Comparison of ENCODE assay signal across 11 cellular contexts in genomic region chr6:42042108-42042507, GRCh38. TPM values are rescaled to one million over a fixed set of nuclear protein-coding genes. Genes with fewer than 3 reads are reported as not detected.
DNase-seq lines count a peak whose midpoint lies in the region; ATAC-seq, FAIRE-seq and TF ChIP-seq lines count a peak whose summit lies in the region.
"Had no signal": no experiment of that assay in that cellular context is flagged by ENCODE, and none has a peak within 500 bp of the region (broad histone marks: within the 10 kb centered on the region; RNA-seq: fewer than 3 reads in every experiment).

No MANE protein-coding gene starts in this region.

- H3K27ac Mint-ChIP-seq in activated T-helper 17 cell treated with anti-CD3 and anti-CD28 coated beads, Interleukin-2, amount 50 U/mL, for 72 hours: peak overlapping the region; percentile 88

- TF ChIP-seq EP300 in transverse colon (IDR thresholded peaks at IDR 0.05; ENCODE audit: low read depth): no peak

- H3K27me3 ChIP-seq in heart left ventricle: no peaks in the 10 kb centered on the region
- H3K27me3 ChIP-seq in mesenchymal stem cell (ENCODE audit: control insufficient read depth in 1 of 2, insufficient read depth in 1 of 2, low read length in 2 of 2): no peaks in the 10 kb centered on the region
- H3K27me3 ChIP-seq in transverse colon: no peaks in the 10 kb centered on the region
- no peaks in the 10 kb centered on the region for H3K27me3 ChIP-seq in brain microvascular endothelial cell (replicated peaks)

- no peak overlapping the region for H4K91ac ChIP-seq in mesenchymal stem cell (ENCODE audit: low read length)

- TF ChIP-seq CTCF in heart left ventricle (IDR thresholded peaks at IDR 0.05): no peak
- TF ChIP-seq CTCF in transverse colon (IDR thresholded peaks at IDR 0.05): no peak
- TF ChIP-seq CTCF in brain microvascular endothelial cell (IDR thresholded peaks at IDR 0.05; ENCODE audit: low read depth, low read length, missing control alignments): no peak

- H3K4me2 ChIP-seq in mesenchymal stem cell (ENCODE audit: low read length, poor library complexity, severe bottlenecking): no peak overlapping the region

- no peak overlapping the region for H4K8ac ChIP-seq in mesenchymal stem cell (ENCODE audit: low read length)

- H2BK5ac ChIP-seq in mesenchymal stem cell (ENCODE audit: low read depth, low read length, poor library complexity, severe bottlenecking): no peak overlapping the region

- H3K4me3 Mint-ChIP-seq in activated T-helper 17 cell treated with anti-CD3 and anti-CD28 coated beads, Interleukin-2, amount 50 U/mL, for 72 hours: peak overlapping the region; percentile 97

- H3K14ac ChIP-seq in mesenchymal stem cell (ENCODE audit: low read length in 2 of 2): no peak overlapping the region

- H3K36me3 ChIP-seq in heart left ventricle (no peaks in the 10 kb centered on the region), mesenchymal stem cell (ENCODE audit: control insufficient read depth in 1 of 2, insufficient read depth in 2 of 2, low read depth in 1 of 2, low read length in 2 of 2) (no peaks in the 10 kb centered on the region), transverse colon (no peaks in the 10 kb centered on the region), brain microvascular endothelial cell (replicated peaks) (no peaks in the 10 kb centered on the region)

- peaks cover 9% of the 10 kb centered on the region for H3K79me1 ChIP-seq in mesenchymal stem cell (replicated peaks; ENCODE audit: low read length, poor library complexity, severe bottlenecking)

- no peak for ATAC-seq in heart left ventricle
- no peak for ATAC-seq in left ventricle myocardium superior
- ATAC-seq in activated T-helper 17 cell treated with anti-CD3 and anti-CD28 coated beads, Interleukin-2, amount 50 U/mL, for 72 hours (replicated peaks): peak; percentile 8

- peak overlapping the region; percentile 4 to 8 for H3K18ac ChIP-seq in mesenchymal stem cell (ENCODE audit: low read depth in 1 of 2, low read length in 2 of 2)

- peaks cover 72% of the 10 kb centered on the region for H3K36me3 Mint-ChIP-seq in activated T-helper 17 cell treated with anti-CD3 and anti-CD28 coated beads, Interleukin-2, amount 50 U/mL, for 72 hours (ENCODE audit: low read depth)

- peaks cover 54% of the 10 kb centered on the region for H3K4me1 Mint-ChIP-seq in activated T-helper 17 cell treated with anti-CD3 and anti-CD28 coated beads, Interleukin-2, amount 50 U/mL, for 72 hours

- H3K9ac ChIP-seq in mesenchymal stem cell (ENCODE audit: low read length): peak overlapping the region; percentile 26

- intact Hi-C loops in heart left ventricle (cut with DNase I): loop anchor here in 9 of 10 donors (2.0 to 10.0 kb wide), 9 partner anchors 100 to 677 kb away; partner anchors contain the start of genes CCND3 (in 2 of the 9), BYSL (in 1 of the 9), MED20 (in 1 of the 9) and PRICKLE4 (in 1 of the 9)
- intact Hi-C loops in left ventricle myocardium superior (cut with micrococcal nuclease): loop anchor here (10.0 kb wide), 1 partner anchor 257 kb away; the partner anchor contains the start of genes PRICKLE4 and TOMM6
- intact Hi-C loops in transverse colon (cut with DNase I; ENCODE audit: low total_unique reads): loop anchor here (5.0 kb wide), 1 partner anchor 105 kb away; no protein-coding TSS in a partner anchor

- DNase-seq in heart left ventricle: no peak
- no peak for DNase-seq in left ventricle myocardium superior
- no peak for DNase-seq in mesenchymal stem cell
- DNase-seq in transverse colon: no peak
- no peak for DNase-seq in AML-193 (lab: John Stamatoyannopoulos, UW)
- DNase-seq in brain microvascular endothelial cell: no peak
- DNase-seq in GM12892 (ENCODE audit: insufficient read length): no peak
- DNase-seq: HCEC 1CT; RPMI8226; stimulated activated CD4-positive, alpha-beta T cell treated with anti-CD3 and anti-CD28 coated beads, Interleukin-12 subunit alpha, Interleukin-12 subunit beta, amount 100 ng/mL, for 4 hours had no signal

- in situ Hi-C loops in transverse colon (cut with MboI; ENCODE audit: low pct_ligation_motif_present in 1 of 4, low pct_unique_long_range_greater_than_20kb in 1 of 4, low sequenced_read_pairs in 3 of 4) (loop anchor here (5.0 to 25.0 kb wide), 6 partner anchors 97 to 257 kb away; partner anchors contain the start of genes TOMM6 (in 2 of the 4), CCND3 (in 1 of the 4) and PRICKLE4 (in 1 of the 4)), brain microvascular endothelial cell (cut with HindIII; ENCODE audit: low pct_ligation_motif_present, low sequenced_read_pairs) (loop anchor here (25.0 kb wide), 1 partner anchor 255 kb away; the partner anchor contains the start of genes FRS3, PRICKLE4 and TOMM6)

- peak overlapping the region in 1 of 2 experiments; percentile 4 for H2BK12ac ChIP-seq in mesenchymal stem cell (ENCODE audit: low read length in 2 of 2)

- peak overlapping the region; percentile 26 for H2AK5ac ChIP-seq in mesenchymal stem cell (ENCODE audit: low read length, severe bottlenecking)

- H3K9me3 Mint-ChIP-seq in activated T-helper 17 cell treated with anti-CD3 and anti-CD28 coated beads, Interleukin-2, amount 50 U/mL, for 72 hours: no peaks in the 10 kb centered on the region

- no peaks in the 10 kb centered on the region for H3K9me3 ChIP-seq in heart left ventricle
- H3K9me3 ChIP-seq in mesenchymal stem cell (ENCODE audit: control insufficient read depth, low read length): no peaks in the 10 kb centered on the region
- no peaks in the 10 kb centered on the region for H3K9me3 ChIP-seq in transverse colon

- no peak overlapping the region for H2BK15ac ChIP-seq in mesenchymal stem cell (ENCODE audit: low read depth, poor library complexity, severe bottlenecking)

- no peak overlapping the region for H2AFZ ChIP-seq in mesenchymal stem cell (ENCODE audit: low read depth, low read length)

- 63 to 84% (median 77%) methylated on average over 14 of the region's 14 CpGs for WGBS in heart left ventricle, 4 donors
- 97% methylated on average over 14 of the region's 14 CpGs for WGBS in mesenchymal stem cell
- 60 to 82% methylated on average over 1 to 14 of the region's 14 CpGs for WGBS in transverse colon (ENCODE audit: low coverage in 1 of 2), 2 donors

- peak overlapping the region; percentile 22 for H2BK120ac ChIP-seq in mesenchymal stem cell (ENCODE audit: low read depth, low read length)

- H3K27ac ChIP-seq in heart left ventricle (peak overlapping the region in 11 of 12 donors; percentile 38 to 85 (median 76)), mesenchymal stem cell (ENCODE audit: low read length, poor library complexity, severe bottlenecking) (no peak overlapping the region), transverse colon (peak overlapping the region; percentile 49 to 71 (median 67)), brain microvascular endothelial cell (no peak overlapping the region)

- peak overlapping the region in 1 of 2 experiments; percentile 53 for H3K4ac ChIP-seq in mesenchymal stem cell (ENCODE audit: low read depth in 1 of 2, low read length in 2 of 2)

- TF ChIP-seq POLR2A in heart left ventricle (IDR thresholded peaks at IDR 0.05): no peak
- TF ChIP-seq POLR2A in transverse colon (IDR thresholded peaks at IDR 0.05): no peak
- TF ChIP-seq POLR2A in GM12892 (IDR thresholded peaks at IDR 0.05; ENCODE audit: low read depth, low read length): no peak

- H3K4me1 ChIP-seq in heart left ventricle: peaks cover 16 to 95% (median 51%) of the 10 kb centered on the region in 12 donors
- peaks cover 23% of the 10 kb centered on the region for H3K4me1 ChIP-seq in mesenchymal stem cell (ENCODE audit: control insufficient read depth, insufficient read depth, low read depth, low read length)
- peaks cover 25 to 61% (median 53%) of the 10 kb centered on the region in 4 donors for H3K4me1 ChIP-seq in transverse colon

- H3K23ac ChIP-seq in mesenchymal stem cell (ENCODE audit: low read length in 2 of 2): no peak overlapping the region

- H3K4me3 ChIP-seq in heart left ventricle: peak overlapping the region in 1 of 12 donors; percentile 13
- H3K4me3 ChIP-seq in mesenchymal stem cell (ENCODE audit: insufficient read depth in 1 of 2, low read depth in 1 of 2, low read length in 2 of 2): no peak overlapping the region
- H3K4me3 ChIP-seq in transverse colon: no peak overlapping the region
- H3K4me3 ChIP-seq in brain microvascular endothelial cell (ENCODE audit: low read depth, low read length): no peak overlapping the region

- no peaks in the 10 kb centered on the region for H3K27me3 Mint-ChIP-seq in activated T-helper 17 cell treated with anti-CD3 and anti-CD28 coated beads, Interleukin-2, amount 50 U/mL, for 72 hours

- FAIRE-seq in GM12892 (lab: Jason Lieb, UNC): no peak

RNA-seq across cellular contexts. Expression of gene TAF8, which starts 8.2 kb away (rescaled TPM):
- total RNA-seq in heart left ventricle: 10 to 100 TPM; 24.4 to 38.7 (median 28.4) TPM
- polyA plus RNA-seq in heart left ventricle: 10 to 100 TPM; 18.5 to 24.7 TPM
- 32.2 TPM for total RNA-seq in left ventricle myocardium superior
- total RNA-seq in activated T-helper 17 cell treated with anti-CD3 and anti-CD28 coated beads, Interleukin-2, amount 50 U/mL, for 72 hours: 10 to 100 TPM; 48.8 to 60.9 TPM
- polyA plus RNA-seq in mesenchymal stem cell (2013, experiment 1 of 2): 17.9 TPM
- 18.2 TPM for polyA plus RNA-seq in mesenchymal stem cell (2013, experiment 2 of 2)
- total RNA-seq in transverse colon: 10 to 100 TPM; 15.3 to 36.2 (median 21.8) TPM
- 11.4 TPM for polyA plus RNA-seq in GM12892 (2012; ENCODE audit: missing spikeins)

Comparison
In these comparisons a context has a peak if more than half of its experiments do, and no peak if none do; other contexts are left out.
1. H3K27ac ChIP-seq: peak in heart left ventricle (11 of 12) and transverse colon (4 of 4); none in mesenchymal stem cell (single experiment) and brain microvascular endothelial cell (single experiment).